ENCODE assay signal across 1 cellular context in genomic region chr3:23915537-23916108, GRCh38.
TF ChIP-seq lines count a peak whose summit lies in the region.

No MANE protein-coding gene starts in this region.

TF ChIP-seq in K562, 482 proteins besides CTCF, POLR2A, EP300 and RAD21 (continues in another document):
- TF ChIP-seq, protein P1, sequence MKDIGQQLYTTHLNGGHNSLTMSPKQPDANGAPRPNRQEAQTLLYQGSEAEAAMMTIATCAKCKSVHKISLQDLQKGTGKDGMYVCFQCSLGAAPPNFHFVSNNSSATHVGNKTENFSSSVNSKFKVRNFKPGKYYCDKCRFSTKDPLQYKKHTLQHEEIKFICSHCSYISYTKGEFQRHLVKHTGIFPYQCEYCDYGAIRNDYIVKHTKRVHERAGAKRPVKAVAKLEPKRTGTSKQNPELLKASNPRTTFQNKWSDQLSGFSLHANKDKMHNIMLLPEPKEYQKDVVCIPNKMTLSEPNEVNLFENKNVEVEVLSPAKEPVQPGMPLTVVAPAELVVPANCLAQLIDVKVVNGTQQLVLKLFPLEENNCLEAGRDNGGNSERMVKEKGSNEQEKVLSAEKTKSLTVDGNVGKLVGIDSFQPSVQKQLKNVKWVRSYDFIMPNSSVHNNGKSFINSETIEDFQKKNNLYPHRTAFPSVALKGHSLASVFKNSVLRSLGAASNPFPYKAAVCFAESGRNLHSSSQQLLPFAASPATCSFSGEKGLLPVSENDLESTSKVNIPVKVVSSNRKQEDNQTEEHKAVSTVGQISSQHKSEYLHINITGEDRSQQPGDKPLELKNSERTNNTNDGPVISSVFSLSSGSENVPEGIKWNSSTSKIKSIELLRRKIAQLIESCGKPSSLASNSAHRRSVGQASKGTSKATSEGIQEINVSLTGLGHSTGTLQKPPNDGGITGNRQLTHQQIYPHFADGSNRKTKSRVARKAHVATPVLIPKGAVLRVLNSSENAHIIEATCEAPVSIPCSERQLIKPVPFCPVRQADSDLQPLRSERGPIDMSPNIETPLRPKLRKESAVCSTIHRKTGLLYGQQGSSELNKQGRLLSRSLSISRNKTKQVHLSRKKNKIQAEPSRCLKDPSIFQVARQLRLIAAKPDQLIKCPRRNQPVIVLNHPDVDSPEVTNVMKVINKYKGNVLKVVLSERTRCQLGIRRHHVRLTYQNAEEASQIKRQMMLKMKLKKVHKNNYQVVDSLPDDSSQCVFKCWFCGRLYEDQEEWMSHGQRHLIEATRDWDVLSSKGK (CRISPR knock-in tag; IDR thresholded peaks at IDR 0.05), result no peak
- TF ChIP-seq SLC30A9 (CRISPR knock-in tag; IDR thresholded peaks at IDR 0.05), result no peak
- TF ChIP-seq ARHGAP35 (IDR thresholded peaks at IDR 0.05; ENCODE audit: partially characterized antibody), result peak; percentile 67
- peak; percentile 57 to 68; a peak in 2 of 4 replicates for TF ChIP-seq MLLT1 (IDR thresholded peaks at IDR 0.05)
- TF ChIP-seq, protein P2, sequence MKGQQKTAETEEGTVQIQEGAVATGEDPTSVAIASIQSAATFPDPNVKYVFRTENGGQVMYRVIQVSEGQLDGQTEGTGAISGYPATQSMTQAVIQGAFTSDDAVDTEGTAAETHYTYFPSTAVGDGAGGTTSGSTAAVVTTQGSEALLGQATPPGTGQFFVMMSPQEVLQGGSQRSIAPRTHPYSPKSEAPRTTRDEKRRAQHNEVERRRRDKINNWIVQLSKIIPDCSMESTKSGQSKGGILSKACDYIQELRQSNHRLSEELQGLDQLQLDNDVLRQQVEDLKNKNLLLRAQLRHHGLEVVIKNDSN (CRISPR knock-in tag; IDR thresholded peaks at IDR 0.05), result no peak
- TF ChIP-seq ZNF175 (CRISPR knock-in tag; IDR thresholded peaks at IDR 0.05; ENCODE audit: low read depth), result no peak
- no peak for TF ChIP-seq ZNF224 (CRISPR knock-in tag; IDR thresholded peaks at IDR 0.05)
- no peak for TF ChIP-seq ZNF354B (CRISPR knock-in tag; IDR thresholded peaks at IDR 0.05)
- no peak for TF ChIP-seq ZNF583 (CRISPR knock-in tag; IDR thresholded peaks at IDR 0.05)
- TF ChIP-seq GTF2A2 (tag; IDR thresholded peaks at IDR 0.05), result no peak
- no peak for TF ChIP-seq ZZZ3 (IDR thresholded peaks at IDR 0.05)
- TF ChIP-seq L3MBTL2 (IDR thresholded peaks at IDR 0.05), result peak; percentile 45; the same call in 1 of the 2 replicates
- no peak for TF ChIP-seq SMAD4 (CRISPR knock-in tag; conservative IDR thresholded peaks at IDR 0.05)
- TF ChIP-seq SAP30 (IDR thresholded peaks at IDR 0.05; ENCODE audit: borderline replicate concordance, insufficient read depth, low read depth, low read length, poor library complexity, severe bottlenecking), result no peak
- no peak for TF ChIP-seq ZNF507 (tag; conservative IDR thresholded peaks at IDR 0.05)
- TF ChIP-seq ZNF431 (CRISPR knock-in tag; IDR thresholded peaks at IDR 0.05), result no peak
- TF ChIP-seq DLX4 (CRISPR knock-in tag; IDR thresholded peaks at IDR 0.05), result no peak
- TF ChIP-seq FOXK2 (conservative IDR thresholded peaks at IDR 0.05 in 1 of 2, IDR thresholded peaks at IDR 0.05 in 1 of 2; ENCODE audit: low read depth in 2 of 2), result peak; percentile 17 to 41; a peak in 1 of 4 replicates
- TF ChIP-seq ZFX (CRISPR knock-in tag; IDR thresholded peaks at IDR 0.05), result no peak
- TF ChIP-seq MTA1 (IDR thresholded peaks at IDR 0.05; ENCODE audit: borderline replicate concordance), result 0 out of 2 replicates have a peak, but pooled peaks have one; percentile 50
- peak; percentile 57 to 61; a peak in 3 of 4 replicates for TF ChIP-seq KDM1A (IDR thresholded peaks at IDR 0.05)
- no peak for TF ChIP-seq IRF9 (tag; IDR thresholded peaks at IDR 0.05)
- TF ChIP-seq CCNT2 (IDR thresholded peaks at IDR 0.05; ENCODE audit: borderline replicate concordance, extremely low read depth, insufficient read length, low read depth, low read length), result no peak
- no peak for TF ChIP-seq MAFF (IDR thresholded peaks at IDR 0.05; ENCODE audit: low read length)
- TF ChIP-seq HBP1 (CRISPR knock-in tag; IDR thresholded peaks at IDR 0.05), result no peak
- TF ChIP-seq ZNF589 (CRISPR knock-in tag; IDR thresholded peaks at IDR 0.05; ENCODE audit: low read depth), result no peak
- TF ChIP-seq RBM25 (IDR thresholded peaks at IDR 0.05; ENCODE audit: low read depth, low read length, severe bottlenecking), result no peak
- TF ChIP-seq CREB5 (CRISPR knock-in tag; IDR thresholded peaks at IDR 0.05), result no peak
- TF ChIP-seq MCM5 (IDR thresholded peaks at IDR 0.05; ENCODE audit: low read depth), result no peak
- TF ChIP-seq, protein P3, sequence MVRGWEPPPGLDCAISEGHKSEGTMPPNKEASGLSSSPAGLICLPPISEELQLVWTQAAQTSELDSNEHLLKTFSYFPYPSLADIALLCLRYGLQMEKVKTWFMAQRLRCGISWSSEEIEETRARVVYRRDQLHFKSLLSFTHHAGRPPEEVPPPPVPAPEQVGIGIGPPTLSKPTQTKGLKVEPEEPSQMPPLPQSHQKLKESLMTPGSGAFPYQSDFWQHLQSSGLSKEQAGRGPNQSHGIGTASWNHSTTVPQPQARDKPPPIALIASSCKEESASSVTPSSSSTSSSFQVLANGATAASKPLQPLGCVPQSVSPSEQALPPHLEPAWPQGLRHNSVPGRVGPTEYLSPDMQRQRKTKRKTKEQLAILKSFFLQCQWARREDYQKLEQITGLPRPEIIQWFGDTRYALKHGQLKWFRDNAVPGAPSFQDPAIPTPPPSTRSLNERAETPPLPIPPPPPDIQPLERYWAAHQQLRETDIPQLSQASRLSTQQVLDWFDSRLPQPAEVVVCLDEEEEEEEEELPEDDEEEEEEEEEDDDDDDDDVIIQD (CRISPR knock-in tag; IDR thresholded peaks at IDR 0.05), result no peak
- peak; percentile 1 for TF ChIP-seq BDP1 (IDR thresholded peaks at IDR 0.05; ENCODE audit: insufficient read depth, insufficient read length)
- TF ChIP-seq ZMIZ1 (IDR thresholded peaks at IDR 0.05; ENCODE audit: low read depth in 2 of 2, low read length in 2 of 2), result no peak
- no peak for TF ChIP-seq ZNF253 (CRISPR knock-in tag; conservative IDR thresholded peaks at IDR 0.05)
- no peak for TF ChIP-seq ZNF740 (CRISPR knock-in tag; IDR thresholded peaks at IDR 0.05)
- TF ChIP-seq ZNF740 (tag; IDR thresholded peaks at IDR 0.05), result no peak
- TF ChIP-seq, protein P4, sequence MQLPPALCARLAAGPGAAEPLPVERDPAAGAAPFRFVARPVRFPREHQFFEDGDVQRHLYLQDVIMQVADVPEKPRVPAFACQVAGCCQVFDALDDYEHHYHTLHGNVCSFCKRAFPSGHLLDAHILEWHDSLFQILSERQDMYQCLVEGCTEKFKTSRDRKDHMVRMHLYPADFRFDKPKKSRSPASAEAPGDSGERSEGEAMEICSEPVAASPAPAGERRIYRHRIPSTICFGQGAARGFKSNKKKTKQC (CRISPR knock-in tag; IDR thresholded peaks at IDR 0.05), result no peak
- TF ChIP-seq KLF10 (CRISPR knock-in tag; IDR thresholded peaks at IDR 0.05), result no peak
